ENCODE assay signal across 9 cellular contexts in the genomic region with DNA sequence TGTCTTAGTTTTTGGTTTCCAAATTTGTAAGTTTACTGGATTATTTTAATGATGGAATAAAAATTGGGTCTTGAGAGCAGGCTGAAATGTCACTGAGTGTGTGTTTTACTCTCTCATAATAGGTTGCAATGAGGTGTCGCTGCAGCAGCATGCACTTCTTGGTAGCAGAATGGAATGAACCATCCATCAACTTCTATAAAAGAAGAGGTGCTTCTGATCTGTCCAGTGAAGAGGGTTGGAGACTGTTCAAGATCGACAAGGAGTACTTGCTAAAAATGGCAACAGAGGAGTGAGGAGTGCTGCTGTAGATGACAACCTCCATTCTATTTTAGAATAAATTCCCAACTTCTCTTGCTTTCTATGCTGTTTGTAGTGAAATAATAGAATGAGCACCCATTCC. TPM values are rescaled to one million over a fixed set of nuclear protein-coding genes. Genes with fewer than 3 reads are reported as not detected.
DNase-seq lines count a peak whose midpoint lies in the region; ATAC-seq, FAIRE-seq and TF ChIP-seq lines count a peak whose summit lies in the region.
"Had no signal": no experiment of that assay in that cellular context is flagged by ENCODE, and none has a peak within 500 bp of the region (broad histone marks: within the 10 kb centered on the region; RNA-seq: fewer than 3 reads in every experiment).

No MANE protein-coding gene starts in this region.

- peak overlapping the region; percentile 37 for H3K4me3 Mint-ChIP-seq in T-helper 1 cell treated with Interleukin-12 subunit alpha and Interleukin-12 subunit beta and Interleukin-4 antibody, amounts not matched to agents 30 μg/mL and 1 μg/mL, for 36 hours

- TF ChIP-seq CTCF in stomach (IDR thresholded peaks at IDR 0.05): no peak

- no peak for ATAC-seq in GM18505 (IDR thresholded peaks at IDR 0.05; ENCODE audit: unreplicated experiment)

- H3K36me3 ChIP-seq in stomach: peaks cover 3 to 18% (median 10%) of the 10 kb centered on the region in 4 donors

- no peaks in the 10 kb centered on the region for H3K9me3 ChIP-seq in stomach

- DNase-seq in T-helper 1 cell (no peak), amniotic epithelial cell (ENCODE audit: low read depth) (peak; percentile 25), iris pigment epithelial cell (ENCODE audit: low read depth) (peak; percentile 10), stomach (no peak), HTR-8/SVneo (ENCODE audit: insufficient read length, low spot score) (no peak), NCI-H2081 (lab: John Stamatoyannopoulos, UW) (no peak)
- DNase-seq: MM.1S had no signal

- H3K27me3 Mint-ChIP-seq in T-helper 1 cell treated with Interleukin-12 subunit alpha and Interleukin-12 subunit beta and Interleukin-4 antibody, amounts not matched to agents 30 μg/mL and 1 μg/mL, for 36 hours (ENCODE audit: low read depth): no peaks in the 10 kb centered on the region

- H3K9me3 Mint-ChIP-seq in T-helper 1 cell treated with Interleukin-12 subunit alpha and Interleukin-12 subunit beta and Interleukin-4 antibody, amounts not matched to agents 30 μg/mL and 1 μg/mL, for 36 hours: no peaks in the 10 kb centered on the region

- peaks cover 22% of the 10 kb centered on the region for H3K36me3 Mint-ChIP-seq in T-helper 1 cell treated with Interleukin-12 subunit alpha and Interleukin-12 subunit beta and Interleukin-4 antibody, amounts not matched to agents 30 μg/mL and 1 μg/mL, for 36 hours (ENCODE audit: low read depth)

- no peak for TF ChIP-seq EP300 in stomach (IDR thresholded peaks at IDR 0.05)

- intact Hi-C loops in stomach (cut with DNase I; ENCODE audit: low total_unique reads): no loop called here

- H3K4me1 ChIP-seq in stomach: peaks cover 0 to 7% (median 2%) of the 10 kb centered on the region in 4 donors

- H3K4me3 ChIP-seq in stomach: peak overlapping the region; percentile 53 to 64 (median 56)

- H3K4me1 Mint-ChIP-seq in T-helper 1 cell treated with Interleukin-12 subunit alpha and Interleukin-12 subunit beta and Interleukin-4 antibody, amounts not matched to agents 30 μg/mL and 1 μg/mL, for 36 hours (ENCODE audit: low read depth): peaks cover 34% of the 10 kb centered on the region

- H3K27me3 ChIP-seq in stomach: no peaks in the 10 kb centered on the region

- peak overlapping the region in 4 of 5 donors; percentile 94 to 96 (median 95) for H3K27ac ChIP-seq in stomach

- WGBS in stomach, 5 donors: 37 to 55% (median 46%) methylated on average over 2 of the region's 2 CpGs

- TF ChIP-seq POLR2A in stomach (IDR thresholded peaks at IDR 0.05): no peak
- TF ChIP-seq POLR2A in GM18505 (IDR thresholded peaks at IDR 0.05; ENCODE audit: borderline replicate concordance, extremely low read depth, insufficient read depth, insufficient read length): no peak

- no peak for FAIRE-seq in HTR-8/SVneo (lab: Jason Lieb, UNC)

- peak overlapping the region; percentile 20 for H3K27ac Mint-ChIP-seq in T-helper 1 cell treated with Interleukin-12 subunit alpha and Interleukin-12 subunit beta and Interleukin-4 antibody, amounts not matched to agents 30 μg/mL and 1 μg/mL, for 36 hours

RNA-seq across cellular contexts. Expression of gene SAT1, which starts 2.6 kb away (rescaled TPM):
- total RNA-seq in stomach: 1,000 to 10,000 TPM in 3 of 5 donors, 100 to 1,000 TPM in 2; 499 to 2,157 (median 1,041) TPM
- polyA plus RNA-seq in stomach: 1,000 to 10,000 TPM in 2 of 3 donors, 100 to 1,000 TPM in 1; 685 to 1,477 (median 1,023) TPM

RNA-seq across cellular contexts. Expression of gene ACOT9, which starts 42.5 kb away (rescaled TPM):
- 10 to 100 TPM in 4 of 5 donors, 1 to 10 TPM in 1; 5.4 to 62.6 (median 24.9) TPM for total RNA-seq in stomach
- 10 to 100 TPM; 18.5 to 27.8 (median 21.6) TPM for polyA plus RNA-seq in stomach

Comparison
In these comparisons a context has a peak if more than half of its experiments do, and no peak if none do; other contexts are left out.
1. DNase-seq: peak in amniotic epithelial cell (single experiment) and iris pigment epithelial cell (single experiment); none in T-helper 1 cell (0 of 5), stomach (single experiment), HTR-8/SVneo (single experiment) and NCI-H2081 (0 of 2).